10 cellular contexts compared by ENCODE assay signal in genomic region chr22:17569971-17570511, GRCh38. TPM values are rescaled to one million over a fixed set of nuclear protein-coding genes. Genes with fewer than 3 reads are reported as not detected.
DNase-seq lines count a peak whose midpoint lies in the region; ATAC-seq and TF ChIP-seq lines count a peak whose summit lies in the region.
"Had no signal": no experiment of that assay in that cellular context is flagged by ENCODE, and none has a peak within 500 bp of the region (broad histone marks: within the 10 kb centered on the region; RNA-seq: fewer than 3 reads in every experiment).

No MANE protein-coding gene starts in this region.

- ATAC-seq in HG03139 (IDR thresholded peaks at IDR 0.05; ENCODE audit: unreplicated experiment): no peak
- no peak for ATAC-seq in foreskin keratinocyte
- ATAC-seq: activated CD4-positive, alpha-beta T cell treated with anti-CD3 and anti-CD28 coated beads for 36 hours had no signal

- in situ Hi-C loops in brain microvascular endothelial cell (cut with HindIII; ENCODE audit: low pct_ligation_motif_present, low sequenced_read_pairs): no loop called here

- H3K4me3 ChIP-seq in HUES64 (ENCODE audit: low read length) (no peak overlapping the region), brain microvascular endothelial cell (ENCODE audit: low read depth, low read length) (no peak overlapping the region), skeletal muscle tissue (ENCODE audit: low read length in 3 of 3) (peak overlapping the region in 2 of 3 donors; percentile 13 to 38)

- no peak overlapping the region for H3K9ac ChIP-seq in HUES64 (ENCODE audit: low read depth, low read length)
- H3K9ac ChIP-seq in skeletal muscle tissue (ENCODE audit: low read depth in 1 of 3, low read length in 3 of 3): peak overlapping the region in 2 of 3 donors; percentile 45 to 73

- H3K4me1 ChIP-seq in HUES64 (ENCODE audit: insufficient read depth, low read length) (peaks cover 18% of the 10 kb centered on the region), skeletal muscle tissue (ENCODE audit: control insufficient read depth in 3 of 3, insufficient read depth in 3 of 3, low read length in 3 of 3) (peaks cover 24 to 26% (median 25%) of the 10 kb centered on the region in 3 donors), foreskin keratinocyte (no peaks in the 10 kb centered on the region)

- 76% methylated on average over 8 of the region's 8 CpGs for WGBS in HUES64

- H3K27me3 ChIP-seq in HUES64 (ENCODE audit: insufficient read depth, low read length) (no peaks in the 10 kb centered on the region), brain microvascular endothelial cell (replicated peaks) (no peaks in the 10 kb centered on the region), skeletal muscle tissue (ENCODE audit: control insufficient read depth in 3 of 3, insufficient read depth in 3 of 3, low read length in 3 of 3) (no peaks in the 10 kb centered on the region), foreskin keratinocyte (no peaks in the 10 kb centered on the region)

- TF ChIP-seq CTCF in brain microvascular endothelial cell (IDR thresholded peaks at IDR 0.05; ENCODE audit: low read depth, low read length, missing control alignments): no peak
- no peak for TF ChIP-seq CTCF in GM10266 (IDR thresholded peaks at IDR 0.05; ENCODE audit: control insufficient read depth, insufficient read depth, low read depth, missing control alignments)
- no peak for TF ChIP-seq CTCF in foreskin keratinocyte (conservative IDR thresholded peaks at IDR 0.05)

- H3K9me3 ChIP-seq in HUES64 (ENCODE audit: insufficient read depth, low read depth, low read length) (no peaks in the 10 kb centered on the region), skeletal muscle tissue (ENCODE audit: control insufficient read depth in 3 of 3, low read length in 3 of 3) (no peaks in the 10 kb centered on the region)

- peak; percentile 24 for DNase-seq in brain microvascular endothelial cell
- peak; percentile 31 for DNase-seq in kidney tubule cell (ENCODE audit: low spot score)
- DNase-seq in stimulated activated naive CD4-positive, alpha-beta T cell (lab: John Stamatoyannopoulos, UW): no peak
- DNase-seq in GM10266 (ENCODE audit: extremely low spot score): no peak
- no peak for DNase-seq in foreskin keratinocyte
- DNase-seq: activated CD4-positive, alpha-beta T cell treated with anti-CD3 and anti-CD28 coated beads for 36 hours; NCI-H1417 treated with DMSO at 0.1 percent for 48 hours had no signal

- H3K27ac ChIP-seq in HUES64 (ENCODE audit: low read depth, low read length) (peak overlapping the region; percentile 50; the same call in 1 of the 2 replicates), brain microvascular endothelial cell (peak overlapping the region; percentile 48), skeletal muscle tissue (ENCODE audit: low read depth, low read length) (peak overlapping the region; percentile 73), foreskin keratinocyte (no peak overlapping the region)

- H3K36me3 ChIP-seq in HUES64 (ENCODE audit: insufficient read depth, low read length) (no peaks in the 10 kb centered on the region), brain microvascular endothelial cell (replicated peaks) (no peaks in the 10 kb centered on the region), skeletal muscle tissue (ENCODE audit: control insufficient read depth in 3 of 3, insufficient read depth in 3 of 3, low read length in 3 of 3) (no peaks in the 10 kb centered on the region)

RNA-seq across cellular contexts. Expression of gene SLC25A18, which starts 6.7 kb away (rescaled TPM):
- 1.3 TPM for polyA plus RNA-seq in HUES64 (2013, experiment 1 of 2)
- 1.2 TPM for polyA plus RNA-seq in HUES64 (2013, experiment 2 of 2)
- not detected for total RNA-seq in skeletal muscle tissue
- not detected in 2 replicates for total RNA-seq in foreskin keratinocyte
- polyA plus RNA-seq in foreskin keratinocyte: not detected in 2 replicates
- total RNA-seq: activated CD4-positive, alpha-beta T cell treated with anti-CD3 and anti-CD28 coated beads for 36 hours had no signal

RNA-seq across cellular contexts. Expression of gene ATP6V1E1, which starts 58.5 kb away (rescaled TPM):
- polyA plus RNA-seq in HUES64 (2013, experiment 1 of 2): 78.4 TPM
- polyA plus RNA-seq in HUES64 (2013, experiment 2 of 2): 85.1 TPM
- total RNA-seq in skeletal muscle tissue (60.0 TPM), foreskin keratinocyte (105 and 118 TPM in 2 replicates)
- polyA plus RNA-seq in foreskin keratinocyte: 120 and 127 TPM in 2 replicates

Comparison
In these comparisons a context has a peak if more than half of its experiments do, and no peak if none do; other contexts are left out.
1. H3K4me3 ChIP-seq: peak in skeletal muscle tissue (2 of 3); none in HUES64 (single experiment) and brain microvascular endothelial cell (single experiment).
2. DNase-seq: peak in brain microvascular endothelial cell (single experiment) and kidney tubule cell (single experiment); none in stimulated activated naive CD4-positive, alpha-beta T cell (0 of 6), GM10266 (single experiment) and foreskin keratinocyte (0 of 2).